In genomic region chr10:34768972-34769330, GRCh38 we compare ENCODE assay signal across 1 cellular context.
TF ChIP-seq lines count a peak whose summit lies in the region.

No MANE protein-coding gene starts in this region.

TF ChIP-seq in WTC11, 78 proteins besides CTCF, POLR2A, EP300 and RAD21 (continued from another document):
- TF ChIP-seq ZNF281 (CRISPR knock-in tag; IDR thresholded peaks at IDR 0.05) (no peak), ZNF532 (CRISPR knock-in tag; IDR thresholded peaks at IDR 0.05; ENCODE audit: borderline replicate concordance) (no peak), RELA (CRISPR knock-in tag; IDR thresholded peaks at IDR 0.05; ENCODE audit: borderline replicate concordance) (no peak), NR1H2 (CRISPR knock-in tag; IDR thresholded peaks at IDR 0.05) (no peak), IRF1 (CRISPR knock-in tag; IDR thresholded peaks at IDR 0.05) (no peak), FOXK1 (CRISPR knock-in tag; IDR thresholded peaks at IDR 0.05) (no peak), NR2C2 (CRISPR knock-in tag; IDR thresholded peaks at IDR 0.05) (no peak), NFATC4 (CRISPR knock-in tag; IDR thresholded peaks at IDR 0.05) (no peak), CBFB (CRISPR knock-in tag; IDR thresholded peaks at IDR 0.05; ENCODE audit: low read depth) (no peak), PRDM15 (CRISPR knock-in tag; IDR thresholded peaks at IDR 0.05) (no peak), TP53 (CRISPR knock-in tag; IDR thresholded peaks at IDR 0.05) (no peak), ZNF671 (CRISPR knock-in tag; IDR thresholded peaks at IDR 0.05) (no peak), USF1 (CRISPR knock-in tag; IDR thresholded peaks at IDR 0.05) (no peak), ESRRA (CRISPR knock-in tag; IDR thresholded peaks at IDR 0.05; ENCODE audit: borderline replicate concordance) (no peak)
- TF ChIP-seq, protein P1, sequence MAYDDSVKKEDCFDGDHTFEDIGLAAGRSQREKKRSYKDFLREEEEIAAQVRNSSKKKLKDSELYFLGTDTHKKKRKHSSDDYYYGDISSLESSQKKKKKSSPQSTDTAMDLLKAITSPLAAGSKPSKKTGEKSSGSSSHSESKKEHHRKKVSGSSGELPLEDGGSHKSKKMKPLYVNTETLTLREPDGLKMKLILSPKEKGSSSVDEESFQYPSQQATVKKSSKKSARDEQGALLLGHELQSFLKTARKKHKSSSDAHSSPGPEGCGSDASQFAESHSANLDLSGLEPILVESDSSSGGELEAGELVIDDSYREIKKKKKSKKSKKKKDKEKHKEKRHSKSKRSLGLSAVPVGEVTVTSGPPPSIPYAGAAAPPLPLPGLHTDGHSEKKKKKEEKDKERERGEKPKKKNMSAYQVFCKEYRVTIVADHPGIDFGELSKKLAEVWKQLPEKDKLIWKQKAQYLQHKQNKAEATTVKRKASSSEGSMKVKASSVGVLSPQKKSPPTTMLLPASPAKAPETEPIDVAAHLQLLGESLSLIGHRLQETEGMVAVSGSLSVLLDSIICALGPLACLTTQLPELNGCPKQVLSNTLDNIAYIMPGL (CRISPR knock-in tag; IDR thresholded peaks at IDR 0.05), result no peak
- TF ChIP-seq, protein P2, sequence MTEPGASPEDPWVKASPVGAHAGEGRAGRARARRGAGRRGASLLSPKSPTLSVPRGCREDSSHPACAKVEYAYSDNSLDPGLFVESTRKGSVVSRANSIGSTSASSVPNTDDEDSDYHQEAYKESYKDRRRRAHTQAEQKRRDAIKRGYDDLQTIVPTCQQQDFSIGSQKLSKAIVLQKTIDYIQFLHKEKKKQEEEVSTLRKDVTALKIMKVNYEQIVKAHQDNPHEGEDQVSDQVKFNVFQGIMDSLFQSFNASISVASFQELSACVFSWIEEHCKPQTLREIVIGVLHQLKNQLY (CRISPR knock-in tag; IDR thresholded peaks at IDR 0.05), result no peak
- TF ChIP-seq, protein P3, sequence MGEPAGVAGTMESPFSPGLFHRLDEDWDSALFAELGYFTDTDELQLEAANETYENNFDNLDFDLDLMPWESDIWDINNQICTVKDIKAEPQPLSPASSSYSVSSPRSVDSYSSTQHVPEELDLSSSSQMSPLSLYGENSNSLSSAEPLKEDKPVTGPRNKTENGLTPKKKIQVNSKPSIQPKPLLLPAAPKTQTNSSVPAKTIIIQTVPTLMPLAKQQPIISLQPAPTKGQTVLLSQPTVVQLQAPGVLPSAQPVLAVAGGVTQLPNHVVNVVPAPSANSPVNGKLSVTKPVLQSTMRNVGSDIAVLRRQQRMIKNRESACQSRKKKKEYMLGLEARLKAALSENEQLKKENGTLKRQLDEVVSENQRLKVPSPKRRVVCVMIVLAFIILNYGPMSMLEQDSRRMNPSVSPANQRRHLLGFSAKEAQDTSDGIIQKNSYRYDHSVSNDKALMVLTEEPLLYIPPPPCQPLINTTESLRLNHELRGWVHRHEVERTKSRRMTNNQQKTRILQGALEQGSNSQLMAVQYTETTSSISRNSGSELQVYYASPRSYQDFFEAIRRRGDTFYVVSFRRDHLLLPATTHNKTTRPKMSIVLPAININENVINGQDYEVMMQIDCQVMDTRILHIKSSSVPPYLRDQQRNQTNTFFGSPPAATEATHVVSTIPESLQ (CRISPR knock-in tag; IDR thresholded peaks at IDR 0.05), result no peak
